In the genomic region with DNA sequence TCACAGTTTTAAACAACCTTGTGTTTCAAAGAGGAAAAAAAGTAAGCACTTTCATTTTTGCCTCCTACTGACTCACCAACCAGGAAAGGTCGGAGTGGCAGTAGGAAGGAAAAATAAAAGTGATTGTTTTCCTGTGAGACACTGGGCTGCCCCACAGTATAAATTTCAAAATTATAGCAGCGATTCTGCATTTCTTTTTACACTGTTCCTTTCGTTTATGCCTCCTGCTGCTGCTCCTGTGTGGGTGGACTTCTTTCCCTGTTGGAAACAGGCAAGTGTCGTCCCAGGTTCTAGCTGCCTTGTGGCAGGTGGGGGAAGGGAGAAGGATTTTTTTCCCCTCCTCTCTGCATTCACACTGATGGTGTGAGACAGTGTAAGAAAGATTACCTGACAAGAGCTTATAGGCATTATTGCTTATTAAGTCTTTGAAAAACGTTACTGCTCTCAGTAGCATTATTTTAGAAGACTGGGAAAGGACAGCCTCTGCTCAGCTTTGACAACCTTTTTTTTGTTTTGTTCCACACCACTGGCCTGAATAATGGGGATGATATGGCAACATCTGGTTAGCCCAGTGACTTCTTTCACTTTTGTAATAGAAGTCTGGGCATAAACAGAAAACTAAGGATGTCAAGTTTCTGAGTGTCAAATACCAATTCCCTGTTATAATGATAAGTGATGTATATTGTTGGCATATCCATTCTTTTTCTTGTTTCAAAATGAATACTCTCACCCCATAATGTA, we compare ENCODE assay signal across 9 cellular contexts.
DNase-seq lines count a peak whose midpoint lies in the region; ATAC-seq and TF ChIP-seq lines count a peak whose summit lies in the region.
"Had no signal": no experiment of that assay in that cellular context is flagged by ENCODE, and none has a peak within 500 bp of the region (broad histone marks: within the 10 kb centered on the region; RNA-seq: fewer than 3 reads in every experiment).

No MANE protein-coding gene starts in this region.

- peaks cover 3% of the 10 kb centered on the region for H3K9me3 Mint-ChIP-seq in activated T-helper 17 cell treated with anti-CD3 and anti-CD28 coated beads, Interleukin-2, amount 50 U/mL, for 72 hours
- no peaks in the 10 kb centered on the region for H3K9me3 Mint-ChIP-seq in activated T-helper 1 cell treated with anti-CD3 and anti-CD28 coated beads, Interleukin-12 subunit alpha, Interleukin-12 subunit beta, Interleukin-2, Interleukin-4 antibody, amounts not matched to agents 30 ng/mL and 10 ng/mL and 1 ng/mL, durations not matched to agents 14 hours and 24 hours and 36 hours

- H3K4me1 Mint-ChIP-seq in activated T-helper 17 cell treated with anti-CD3 and anti-CD28 coated beads, Interleukin-2, amount 50 U/mL, for 72 hours = peaks cover 6% of the 10 kb centered on the region
- H3K4me1 Mint-ChIP-seq in activated T-helper 1 cell treated with anti-CD3 and anti-CD28 coated beads, Interleukin-12 subunit alpha, Interleukin-12 subunit beta, Interleukin-2, Interleukin-4 antibody, amounts not matched to agents 30 ng/mL and 10 ng/mL and 1 ng/mL, durations not matched to agents 14 hours and 24 hours and 36 hours (ENCODE audit: low read depth) = peaks cover 26% of the 10 kb centered on the region

- no peak for TF ChIP-seq CTCF in GM10266 (IDR thresholded peaks at IDR 0.05; ENCODE audit: control insufficient read depth, insufficient read depth, low read depth, missing control alignments)

- H3K27ac ChIP-seq in ACC112 (ENCODE audit: low read depth, low read length) (peak overlapping the region; percentile 85), iPS-18a (ENCODE audit: low read length) (no peak overlapping the region)

- H3K36me3 ChIP-seq in ACC112 (ENCODE audit: insufficient read depth, low read length) (peaks cover 15% of the 10 kb centered on the region; the same call in 1 of the 2 replicates), iPS-18a (ENCODE audit: control insufficient read depth, low read depth, low read length) (no peaks in the 10 kb centered on the region)

- peak overlapping the region; percentile 57 for H2AFZ ChIP-seq in ACC112 (ENCODE audit: low read length, unreplicated experiment)

- H3K4me1 ChIP-seq in ACC112 (ENCODE audit: control insufficient read depth, insufficient read depth, low read length, unreplicated experiment) (peaks cover 25% of the 10 kb centered on the region), iPS-18a (ENCODE audit: control insufficient read depth, low read depth, low read length) (peaks cover 20% of the 10 kb centered on the region)

- intact Hi-C loops in activated T-helper 1 cell treated with anti-CD3 and anti-CD28 coated beads, Interleukin-12 subunit alpha, Interleukin-12 subunit beta, Interleukin-2, Interleukin-4 antibody, amounts not matched to agents 30 ng/mL and 10 ng/mL and 1 ng/mL, durations not matched to agents 14 hours and 24 hours and 36 hours (cut with micrococcal nuclease) = loop anchor here (2.0 kb wide), 1 partner anchor 78 kb away; a partner anchor contains a TSS

- H3K4me3 Mint-ChIP-seq in activated T-helper 17 cell treated with anti-CD3 and anti-CD28 coated beads, Interleukin-2, amount 50 U/mL, for 72 hours = peak overlapping the region; percentile 60
- no peak overlapping the region for H3K4me3 Mint-ChIP-seq in activated T-helper 1 cell treated with anti-CD3 and anti-CD28 coated beads, Interleukin-12 subunit alpha, Interleukin-12 subunit beta, Interleukin-2, Interleukin-4 antibody, amounts not matched to agents 30 ng/mL and 10 ng/mL and 1 ng/mL, durations not matched to agents 14 hours and 24 hours and 36 hours

- H3K27me3 ChIP-seq in ACC112 (ENCODE audit: insufficient read depth, low read length) = no peaks in the 10 kb centered on the region
- H3K27me3 ChIP-seq in iPS-18a (ENCODE audit: control insufficient read depth, insufficient read depth, low read length) = no peaks in the 10 kb centered on the region

- H3K9me3 ChIP-seq in iPS-18a (ENCODE audit: control insufficient read depth, low read depth, low read length) = no peaks in the 10 kb centered on the region

- peaks cover 7% of the 10 kb centered on the region for H3K36me3 Mint-ChIP-seq in activated T-helper 17 cell treated with anti-CD3 and anti-CD28 coated beads, Interleukin-2, amount 50 U/mL, for 72 hours (ENCODE audit: low read depth)
- peaks cover 6% of the 10 kb centered on the region for H3K36me3 Mint-ChIP-seq in activated T-helper 1 cell treated with anti-CD3 and anti-CD28 coated beads, Interleukin-12 subunit alpha, Interleukin-12 subunit beta, Interleukin-2, Interleukin-4 antibody, amounts not matched to agents 30 ng/mL and 10 ng/mL and 1 ng/mL, durations not matched to agents 14 hours and 24 hours and 36 hours (ENCODE audit: low read depth)

- H3K4me3 ChIP-seq in ACC112 (ENCODE audit: low read depth, low read length) (peak overlapping the region; percentile 81), iPS-18a (ENCODE audit: low read length) (no peak overlapping the region)

- H3K79me2 ChIP-seq in ACC112 (ENCODE audit: control insufficient read depth, insufficient read depth, low read length, unreplicated experiment) = peaks cover 72% of the 10 kb centered on the region

- H3K27ac Mint-ChIP-seq in activated T-helper 17 cell treated with anti-CD3 and anti-CD28 coated beads, Interleukin-2, amount 50 U/mL, for 72 hours = peak overlapping the region; percentile 21
- no peak overlapping the region for H3K27ac Mint-ChIP-seq in activated T-helper 1 cell treated with anti-CD3 and anti-CD28 coated beads, Interleukin-12 subunit alpha, Interleukin-12 subunit beta, Interleukin-2, Interleukin-4 antibody, amounts not matched to agents 30 ng/mL and 10 ng/mL and 1 ng/mL, durations not matched to agents 14 hours and 24 hours and 36 hours

- ATAC-seq in GM21786 (IDR thresholded peaks at IDR 0.05; ENCODE audit: unreplicated experiment) = peak; percentile 64
- ATAC-seq in activated T-helper 17 cell treated with anti-CD3 and anti-CD28 coated beads, Interleukin-2, amount 50 U/mL, for 72 hours (replicated peaks) = peak; percentile 80

- H3K27me3 Mint-ChIP-seq in activated T-helper 17 cell treated with anti-CD3 and anti-CD28 coated beads, Interleukin-2, amount 50 U/mL, for 72 hours = no peaks in the 10 kb centered on the region
- no peaks in the 10 kb centered on the region for H3K27me3 Mint-ChIP-seq in activated T-helper 1 cell treated with anti-CD3 and anti-CD28 coated beads, Interleukin-12 subunit alpha, Interleukin-12 subunit beta, Interleukin-2, Interleukin-4 antibody, amounts not matched to agents 30 ng/mL and 10 ng/mL and 1 ng/mL, durations not matched to agents 14 hours and 24 hours and 36 hours (ENCODE audit: insufficient read depth)

- peak overlapping the region; percentile 11 for H3K9ac ChIP-seq in iPS-18a (ENCODE audit: low read length)

- no peak for DNase-seq in activated T-helper 1 cell treated with anti-CD3 and anti-CD28 coated beads, Interleukin-12 subunit alpha, Interleukin-12 subunit beta, Interleukin-2, Interleukin-4 antibody, amounts not matched to agents 30 ng/mL and 10 ng/mL and 1 ng/mL, durations not matched to agents 14 hours and 24 hours and 36 hours (ENCODE audit: low spot score)
- DNase-seq in activated effector memory CD4-positive, alpha-beta T cell treated with anti-CD3 and anti-CD28 coated beads, Interleukin-2, amount 50 U/mL, for 16 hours = no peak
- DNase-seq in GM10266 (ENCODE audit: extremely low spot score) (no peak), NCI-H526 treated with DMSO at 0.1 percent for 48 hours (lab: John Stamatoyannopoulos, UW) (no peak)
- DNase-seq: SIG-M5 had no signal
